ENCODE assay signal across 10 cellular contexts in genomic region chr3:81696090-81696489, GRCh38.
"Had no signal": no experiment of that assay in that cellular context is flagged by ENCODE, and none has a peak within 500 bp of the region (broad histone marks: within the 10 kb centered on the region; RNA-seq: fewer than 3 reads in every experiment).

No MANE protein-coding gene starts in this region.

- H3K36me3 ChIP-seq: HAP-1 had no signal

- ATAC-seq: HCT116, HepG2, K562 had no signal

- H3K9ac ChIP-seq: GM23248 had no signal

- H3K27me3 Mint-ChIP-seq: IgD-negative memory B cell had no signal

- H2AFZ ChIP-seq: GM23248 had no signal

- H3K9me3 Mint-ChIP-seq: HFFc6, IgD-negative memory B cell had no signal

- H3K27ac Mint-ChIP-seq: HFFc6, IgD-negative memory B cell had no signal

- H3K4me3 Mint-ChIP-seq: HFFc6, IgD-negative memory B cell had no signal

- FAIRE-seq: H1, HepG2, K562 had no signal

- H3K4me1 ChIP-seq: HAP-1 had no signal

- H3K9me3 ChIP-seq: HAP-1 had no signal

- H3K4me3 ChIP-seq: GM23248, HAP-1, K562 had no signal

- H3K27ac ChIP-seq: GM23248, HL-60 had no signal

- DNase-seq: GM23248, HFFc6, KG1 had no signal
